Comparison of ENCODE assay signal across 24 cellular contexts in the genomic region with DNA sequence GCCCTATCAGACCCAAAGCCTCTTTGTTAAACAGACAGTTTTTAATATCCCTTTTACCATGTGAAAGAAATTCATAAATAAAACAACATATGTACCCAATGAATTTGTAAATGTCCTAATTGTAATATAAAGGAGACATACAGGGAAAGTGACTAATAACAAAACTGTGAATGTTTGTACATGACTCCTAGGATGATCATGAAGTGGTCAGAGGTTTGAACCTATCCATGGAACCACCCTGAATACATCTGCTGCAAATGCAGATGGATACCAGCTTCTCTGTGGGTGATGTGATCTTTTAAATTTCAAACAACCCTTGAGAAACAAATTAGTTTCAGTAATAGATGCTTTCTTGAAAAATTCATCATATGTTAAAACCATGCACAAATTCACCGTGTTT. TPM values are rescaled to one million over a fixed set of nuclear protein-coding genes. Genes with fewer than 3 reads are reported as not detected.
DNase-seq lines count a peak whose midpoint lies in the region; ATAC-seq and TF ChIP-seq lines count a peak whose summit lies in the region.
"Had no signal": no experiment of that assay in that cellular context is flagged by ENCODE, and none has a peak within 500 bp of the region (broad histone marks: within the 10 kb centered on the region; RNA-seq: fewer than 3 reads in every experiment).

No MANE protein-coding gene starts in this region.

- DNase-seq in ELR (ENCODE audit: low read depth) (peak; percentile 23), Karpas-422 (peak; percentile 35), mesendoderm (no peak), NOMO-1 treated with dmso at 0.1 percent for 144 hours (lab: John Stamatoyannopoulos, UW; ENCODE audit: unreplicated experiment) (no peak), NCI-H226 (no peak), foreskin fibroblast (no peak), GM13977 (ENCODE audit: low spot score) (no peak)
- DNase-seq: CD4-positive, CD25-positive, alpha-beta regulatory T cell; DMS53; GDM1; MV-4-11; NCI-H1105; NCI-H2029; NCI-H446 treated with DMSO at 0.1 percent for 48 hours; NCI-H526; Right ventricle myocardium superior; RPMI8226 had no signal

- no peak overlapping the region for H2BK120ac ChIP-seq in mesendoderm (ENCODE audit: low read depth, low read length)

- no peak overlapping the region for H2BK15ac ChIP-seq in mesendoderm (replicated peaks; ENCODE audit: low read depth)

- H3K9ac ChIP-seq in Karpas-422 (ENCODE audit: low read length) (no peak overlapping the region), mesendoderm (ENCODE audit: low read length) (no peak overlapping the region)
- H3K9ac ChIP-seq: BLaER1 had no signal

- H3K27ac ChIP-seq in Karpas-422 (ENCODE audit: low read length) (no peak overlapping the region), mesendoderm (ENCODE audit: low read depth, low read length) (no peak overlapping the region)
- H3K27ac ChIP-seq: BLaER1, SJSA1 had no signal

- H2AFZ ChIP-seq in Karpas-422 (ENCODE audit: low read length): 0 out of 2 replicates have a peak overlapping the region, but pooled peaks have one; percentile 8

- no CpG with 5 or more reads among the region's 1 CpG for WGBS in mesendoderm (ENCODE audit: extremely low coverage, insufficient coverage, low lambda C conversion rate)

- no peak overlapping the region for H3K4ac ChIP-seq in mesendoderm (ENCODE audit: low read depth, low read length)

- H3K27me3 ChIP-seq in Karpas-422 (ENCODE audit: low read length) (no peaks in the 10 kb centered on the region), mesendoderm (ENCODE audit: insufficient read depth, low read length, poor library complexity) (no peaks in the 10 kb centered on the region)
- H3K27me3 ChIP-seq: BLaER1 had no signal

- H3K9me2 ChIP-seq in Karpas-422 (replicated peaks; ENCODE audit: insufficient read depth, low read length): no peaks in the 10 kb centered on the region

- H2BK5ac ChIP-seq in mesendoderm (ENCODE audit: low read length): no peak overlapping the region

- H3K9me3 Mint-ChIP-seq in activated T-helper 17 cell treated with anti-CD3 and anti-CD28 coated beads, Interleukin-2, amount 50 U/mL, for 72 hours: no peaks in the 10 kb centered on the region

- no peaks in the 10 kb centered on the region for H4K20me1 ChIP-seq in Karpas-422 (ENCODE audit: insufficient read depth, low read depth, low read length)
- H4K20me1 ChIP-seq: BLaER1 had no signal

- H3K79me2 ChIP-seq in Karpas-422 (ENCODE audit: low read length) (no peaks in the 10 kb centered on the region), mesendoderm (ENCODE audit: control insufficient read depth, insufficient read depth, low read length) (no peaks in the 10 kb centered on the region)

- H3K36me3 ChIP-seq in Karpas-422 (ENCODE audit: insufficient read depth, low read length): no peaks in the 10 kb centered on the region
- H3K36me3 ChIP-seq in mesendoderm (ENCODE audit: control insufficient read depth, insufficient read depth, low read length): no peaks in the 10 kb centered on the region
- H3K36me3 ChIP-seq: BLaER1, SJSA1 had no signal

- peaks cover 3% of the 10 kb centered on the region for H3K27me3 Mint-ChIP-seq in activated T-helper 17 cell treated with anti-CD3 and anti-CD28 coated beads, Interleukin-2, amount 50 U/mL, for 72 hours

- peak; percentile 67 for ATAC-seq in activated T-helper 17 cell treated with anti-CD3 and anti-CD28 coated beads, Interleukin-2, amount 50 U/mL, for 72 hours (replicated peaks)
- ATAC-seq: GM12878 had no signal

- no peak overlapping the region for H3K56ac ChIP-seq in mesendoderm (ENCODE audit: low read length)

- H2AK5ac ChIP-seq in mesendoderm (ENCODE audit: low read length): no peak overlapping the region

- H3K4me1 ChIP-seq in Karpas-422 (ENCODE audit: low read length): peaks cover 32% of the 10 kb centered on the region
- H3K4me1 ChIP-seq in mesendoderm (ENCODE audit: control insufficient read depth, low read depth, low read length): no peaks in the 10 kb centered on the region
- H3K4me1 ChIP-seq: SJSA1 had no signal

- in situ Hi-C loops in GM13977 (cut with MboI; ENCODE audit: low pct_unique_long_range_greater_than_20kb, low sequenced_read_pairs, unreplicated experiment): no loop called here

- peak overlapping the region; percentile 60 for H3K18ac ChIP-seq in mesendoderm (ENCODE audit: low read length)

- no peak overlapping the region for H4K5ac ChIP-seq in mesendoderm (ENCODE audit: low read length)

- H3K4me1 Mint-ChIP-seq in activated T-helper 17 cell treated with anti-CD3 and anti-CD28 coated beads, Interleukin-2, amount 50 U/mL, for 72 hours: no peaks in the 10 kb centered on the region
- H3K4me1 Mint-ChIP-seq: CD4-positive, CD25-positive, alpha-beta regulatory T cell had no signal

- no peak overlapping the region for H3K4me3 ChIP-seq in Karpas-422 (ENCODE audit: low read length)
- H3K4me3 ChIP-seq in mesendoderm (ENCODE audit: low read length): no peak overlapping the region
- no peak overlapping the region for H3K4me3 ChIP-seq in foreskin fibroblast (ENCODE audit: low read depth in 1 of 2, low read length in 2 of 2)
- H3K4me3 ChIP-seq: BLaER1, GM12878, SJSA1 had no signal

- no peak overlapping the region for H3K4me2 ChIP-seq in Karpas-422 (ENCODE audit: low read depth, low read length, poor library complexity, severe bottlenecking)
- no peak overlapping the region for H3K4me2 ChIP-seq in mesendoderm (ENCODE audit: low read length)
- H3K4me2 ChIP-seq: BLaER1 had no signal

- no peak overlapping the region for H3K27ac Mint-ChIP-seq in activated T-helper 17 cell treated with anti-CD3 and anti-CD28 coated beads, Interleukin-2, amount 50 U/mL, for 72 hours
- H3K27ac Mint-ChIP-seq: CD4-positive, CD25-positive, alpha-beta regulatory T cell had no signal

- no peak overlapping the region for H4K8ac ChIP-seq in mesendoderm (ENCODE audit: low read depth, low read length)

- H3K23ac ChIP-seq in mesendoderm (ENCODE audit: low read length): no peak overlapping the region

- H3K4me3 Mint-ChIP-seq in activated T-helper 17 cell treated with anti-CD3 and anti-CD28 coated beads, Interleukin-2, amount 50 U/mL, for 72 hours: no peak overlapping the region
- H3K4me3 Mint-ChIP-seq: CD4-positive, CD25-positive, alpha-beta regulatory T cell had no signal

- no peaks in the 10 kb centered on the region for H3K79me1 ChIP-seq in mesendoderm (ENCODE audit: low read length)

- no peaks in the 10 kb centered on the region for H3K9me3 ChIP-seq in Karpas-422 (ENCODE audit: low read length)
- H3K9me3 ChIP-seq: BLaER1, SJSA1 had no signal

- no peaks in the 10 kb centered on the region for H3K36me3 Mint-ChIP-seq in activated T-helper 17 cell treated with anti-CD3 and anti-CD28 coated beads, Interleukin-2, amount 50 U/mL, for 72 hours (ENCODE audit: low read depth)
- H3K36me3 Mint-ChIP-seq: CD4-positive, CD25-positive, alpha-beta regulatory T cell had no signal

- TF ChIP-seq CTCF in foreskin fibroblast (IDR thresholded peaks at IDR 0.05; ENCODE audit: low read depth, low read length): no peak
- TF ChIP-seq CTCF in GM13977 (IDR thresholded peaks at IDR 0.05; ENCODE audit: extremely low read depth, insufficient read depth, missing control alignments): no peak

RNA-seq across cellular contexts. Expression of a gene that starts 16.7 kb away (rescaled TPM):
- 20.6 and 25.2 TPM in 2 replicates for total RNA-seq in Karpas-422 (2014; rRNA removed; shearing (Covaris generic); ENCODE audit: low replicate concordance)
- 10 to 100 TPM; 20.3 to 23.9 TPM for total RNA-seq in activated T-helper 17 cell treated with anti-CD3 and anti-CD28 coated beads, Interleukin-2, amount 50 U/mL, for 72 hours
- polyA plus RNA-seq in mesendoderm (2013, experiment 1 of 2): 29.2 TPM
- 28.6 TPM for polyA plus RNA-seq in mesendoderm (2013, experiment 2 of 2)

RNA-seq across cellular contexts. Expression of a gene that starts 20.2 kb away (rescaled TPM):
- total RNA-seq in Karpas-422 (2014; rRNA removed; shearing (Covaris generic); ENCODE audit: low replicate concordance): 9.2 and 20.8 TPM in 2 replicates
- total RNA-seq in activated T-helper 17 cell treated with anti-CD3 and anti-CD28 coated beads, Interleukin-2, amount 50 U/mL, for 72 hours: under 1 TPM in 1 of 2 donors, not detected in 1; 0.15 TPM
- 950 TPM for polyA plus RNA-seq in mesendoderm (2013, experiment 1 of 2)
- 825 TPM for polyA plus RNA-seq in mesendoderm (2013, experiment 2 of 2)
- total RNA-seq: CD4-positive, CD25-positive, alpha-beta regulatory T cell; HT1080; LHCN-M2; MCF 10A; Right ventricle myocardium superior; SJSA1 had no signal
- polyA plus RNA-seq: CD4-positive, CD25-positive, alpha-beta regulatory T cell had no signal

Comparison
In these comparisons a context has a peak if more than half of its experiments do, and no peak if none do; other contexts are left out.
1. DNase-seq: peak in ELR (single experiment) and Karpas-422 (single experiment); none in mesendoderm (single experiment), NOMO-1 treated with dmso at 0.1 percent for 144 hours (single experiment), NCI-H226 (single experiment), foreskin fibroblast (0 of 2) and GM13977 (single experiment).